In genomic region chr12:6867407-6868210, GRCh38 we compare ENCODE assay signal across 1 cellular context.
A peak's percentile ranks its signal among the peaks of the same experiment; 100 is the strongest.
TF ChIP-seq lines count a peak whose summit lies in the region.

TSS of gene TPI1 (plus strand) at chr12:6867531. CDS start at chr12:6867567, 36 bp downstream.

TF ChIP-seq in HEK293, 187 proteins besides CTCF, POLR2A, EP300 and RAD21 (continued from another document and continues in another):
- TF ChIP-seq, protein P1, sequence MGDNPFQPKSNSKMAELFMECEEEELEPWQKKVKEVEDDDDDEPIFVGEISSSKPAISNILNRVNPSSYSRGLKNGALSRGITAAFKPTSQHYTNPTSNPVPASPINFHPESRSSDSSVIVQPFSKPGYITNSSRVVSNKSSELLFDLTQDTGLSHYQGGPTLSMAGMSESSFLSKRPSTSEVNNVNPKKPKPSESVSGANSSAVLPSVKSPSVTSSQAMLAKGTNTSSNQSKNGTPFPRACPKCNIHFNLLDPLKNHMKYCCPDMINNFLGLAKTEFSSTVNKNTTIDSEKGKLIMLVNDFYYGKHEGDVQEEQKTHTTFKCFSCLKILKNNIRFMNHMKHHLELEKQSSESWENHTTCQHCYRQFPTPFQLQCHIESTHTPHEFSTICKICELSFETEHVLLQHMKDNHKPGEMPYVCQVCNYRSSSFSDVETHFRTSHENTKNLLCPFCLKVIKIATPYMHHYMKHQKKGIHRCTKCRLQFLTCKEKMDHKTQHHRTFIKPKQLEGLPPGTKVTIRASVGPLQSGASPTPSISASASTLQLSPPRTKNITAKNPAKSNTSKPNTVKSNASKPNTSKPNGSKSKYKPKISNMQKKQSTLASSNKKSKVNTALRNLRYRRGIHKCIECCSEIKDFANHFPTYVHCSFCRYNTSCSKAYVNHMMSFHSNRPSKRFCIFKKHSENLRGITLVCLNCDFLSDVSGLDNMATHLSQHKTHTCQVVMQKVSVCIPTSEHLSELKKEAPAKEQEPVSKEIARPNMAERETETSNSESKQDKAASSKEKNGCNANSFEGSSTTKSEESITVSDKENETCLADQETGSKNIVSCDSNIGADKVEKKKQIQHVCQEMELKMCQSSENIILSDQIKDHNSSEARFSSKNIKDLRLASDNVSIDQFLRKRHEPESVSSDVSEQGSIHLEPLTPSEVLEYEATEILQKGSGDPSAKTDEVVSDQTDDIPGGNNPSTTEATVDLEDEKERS (tag by site-specific recombination; IDR thresholded peaks at IDR 0.05) = no peak
- TF ChIP-seq, protein P2, sequence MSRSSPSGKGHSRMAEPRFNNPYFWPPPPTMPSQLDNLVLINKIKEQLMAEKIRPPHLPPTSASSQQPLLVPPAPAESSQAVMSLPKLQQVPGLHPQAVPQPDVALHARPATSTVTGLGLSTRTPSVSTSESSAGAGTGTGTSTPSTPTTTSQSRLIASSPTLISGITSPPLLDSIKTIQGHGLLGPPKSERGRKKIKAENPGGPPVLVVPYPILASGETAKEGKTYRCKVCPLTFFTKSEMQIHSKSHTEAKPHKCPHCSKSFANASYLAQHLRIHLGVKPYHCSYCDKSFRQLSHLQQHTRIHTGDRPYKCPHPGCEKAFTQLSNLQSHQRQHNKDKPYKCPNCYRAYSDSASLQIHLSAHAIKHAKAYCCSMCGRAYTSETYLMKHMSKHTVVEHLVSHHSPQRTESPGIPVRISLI (tag by site-specific recombination; IDR thresholded peaks at IDR 0.05) = no peak
- TF ChIP-seq ZNF112 (tag by site-specific recombination; IDR thresholded peaks at IDR 0.05) (no peak), KLF10 (tag by site-specific recombination; IDR thresholded peaks at IDR 0.05) (peak; percentile 65), ZNF626 (tag by site-specific recombination; IDR thresholded peaks at IDR 0.05) (no peak), ZNF785 (tag by site-specific recombination; IDR thresholded peaks at IDR 0.05) (no peak), ZNF248 (tag by site-specific recombination; IDR thresholded peaks at IDR 0.05) (no peak), ZNF558 (tag by site-specific recombination; IDR thresholded peaks at IDR 0.05) (no peak), ZNF449 (tag by site-specific recombination; IDR thresholded peaks at IDR 0.05) (no peak), ZSCAN23 (tag by site-specific recombination; IDR thresholded peaks at IDR 0.05) (no peak), ZNF155 (tag by site-specific recombination; IDR thresholded peaks at IDR 0.05) (no peak), ZNF629 (tag by site-specific recombination; IDR thresholded peaks at IDR 0.05) (no peak; the same call in 1 of the 2 replicates), ZBTB8A (tag by site-specific recombination; IDR thresholded peaks at IDR 0.05) (peak; percentile 78), ELK4 (IDR thresholded peaks at IDR 0.05; ENCODE audit: borderline replicate concordance, low read depth, low read length) (no peak), ZFP69B (tag by site-specific recombination; IDR thresholded peaks at IDR 0.05) (peak; percentile 26; the same call in 1 of the 2 replicates), ZNF792 (tag by site-specific recombination; IDR thresholded peaks at IDR 0.05) (no peak), GLIS1 (tag by site-specific recombination; IDR thresholded peaks at IDR 0.05) (peak; percentile 89), GLIS2 (tag by site-specific recombination; IDR thresholded peaks at IDR 0.05) (peak; percentile 93), ZIC2 (tag by site-specific recombination; IDR thresholded peaks at IDR 0.05) (peak; percentile 52), SP3 (tag by site-specific recombination; IDR thresholded peaks at IDR 0.05) (peak; percentile 60), ZFP37 (tag by site-specific recombination; IDR thresholded peaks at IDR 0.05) (no peak), HOXC10 (CRISPR knock-in tag; IDR thresholded peaks at IDR 0.05) (no peak), ZNF292 (tag by site-specific recombination; IDR thresholded peaks at IDR 0.05; ENCODE audit: borderline replicate concordance, low read depth) (0 out of 2 replicates have a peak, but pooled peaks have one; percentile 17), ZNF529 (tag by site-specific recombination; IDR thresholded peaks at IDR 0.05; ENCODE audit: insufficient replicate concordance) (no peak), ZFHX2 (tag by site-specific recombination; conservative IDR thresholded peaks at IDR 0.05) (peak; percentile 92), ZNF223 (tag by site-specific recombination; IDR thresholded peaks at IDR 0.05) (no peak), ZNF138 (tag by site-specific recombination; IDR thresholded peaks at IDR 0.05; ENCODE audit: borderline replicate concordance) (no peak), ZNF561 (tag by site-specific recombination; IDR thresholded peaks at IDR 0.05; ENCODE audit: borderline replicate concordance) (peak; percentile 82), ZNF133 (tag by site-specific recombination; IDR thresholded peaks at IDR 0.05) (no peak), ZNF140 (tag by site-specific recombination; IDR thresholded peaks at IDR 0.05) (no peak), REST (tag by site-specific recombination; IDR thresholded peaks at IDR 0.05) (no peak), RBAK (tag by site-specific recombination; IDR thresholded peaks at IDR 0.05) (no peak), ZNF19 (tag by site-specific recombination; IDR thresholded peaks at IDR 0.05; ENCODE audit: low read depth) (no peak), IKZF3 (tag by site-specific recombination; IDR thresholded peaks at IDR 0.05) (no peak; the same call in 1 of the 2 replicates), ZNF366 (tag by site-specific recombination; conservative IDR thresholded peaks at IDR 0.05) (no peak), MYNN (tag by site-specific recombination; IDR thresholded peaks at IDR 0.05; ENCODE audit: borderline replicate concordance) (no peak), ZSCAN16 (tag by site-specific recombination; IDR thresholded peaks at IDR 0.05) (no peak), BCL11A (tag by site-specific recombination; IDR thresholded peaks at IDR 0.05; ENCODE audit: low read depth) (0 out of 2 replicates have a peak, but pooled peaks have one; percentile 28), ZNF184 (tag by site-specific recombination; IDR thresholded peaks at IDR 0.05) (no peak), ZNF660 (tag by site-specific recombination; IDR thresholded peaks at IDR 0.05) (peak; percentile 78; the same call in 1 of the 2 replicates), ZNF548 (tag by site-specific recombination; IDR thresholded peaks at IDR 0.05) (no peak), ZNF26 (tag by site-specific recombination; IDR thresholded peaks at IDR 0.05) (no peak), ZNF394 (tag by site-specific recombination; IDR thresholded peaks at IDR 0.05; ENCODE audit: borderline replicate concordance) (no peak)
- TF ChIP-seq, protein P3, sequence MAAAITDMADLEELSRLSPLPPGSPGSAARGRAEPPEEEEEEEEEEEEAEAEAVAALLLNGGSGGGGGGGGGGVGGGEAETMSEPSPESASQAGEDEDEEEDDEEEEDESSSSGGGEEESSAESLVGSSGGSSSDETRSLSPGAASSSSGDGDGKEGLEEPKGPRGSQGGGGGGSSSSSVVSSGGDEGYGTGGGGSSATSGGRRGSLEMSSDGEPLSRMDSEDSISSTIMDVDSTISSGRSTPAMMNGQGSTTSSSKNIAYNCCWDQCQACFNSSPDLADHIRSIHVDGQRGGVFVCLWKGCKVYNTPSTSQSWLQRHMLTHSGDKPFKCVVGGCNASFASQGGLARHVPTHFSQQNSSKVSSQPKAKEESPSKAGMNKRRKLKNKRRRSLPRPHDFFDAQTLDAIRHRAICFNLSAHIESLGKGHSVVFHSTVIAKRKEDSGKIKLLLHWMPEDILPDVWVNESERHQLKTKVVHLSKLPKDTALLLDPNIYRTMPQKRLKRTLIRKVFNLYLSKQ (tag by site-specific recombination; IDR thresholded peaks at IDR 0.05; ENCODE audit: borderline replicate concordance) = no peak
- TF ChIP-seq, protein P4, sequence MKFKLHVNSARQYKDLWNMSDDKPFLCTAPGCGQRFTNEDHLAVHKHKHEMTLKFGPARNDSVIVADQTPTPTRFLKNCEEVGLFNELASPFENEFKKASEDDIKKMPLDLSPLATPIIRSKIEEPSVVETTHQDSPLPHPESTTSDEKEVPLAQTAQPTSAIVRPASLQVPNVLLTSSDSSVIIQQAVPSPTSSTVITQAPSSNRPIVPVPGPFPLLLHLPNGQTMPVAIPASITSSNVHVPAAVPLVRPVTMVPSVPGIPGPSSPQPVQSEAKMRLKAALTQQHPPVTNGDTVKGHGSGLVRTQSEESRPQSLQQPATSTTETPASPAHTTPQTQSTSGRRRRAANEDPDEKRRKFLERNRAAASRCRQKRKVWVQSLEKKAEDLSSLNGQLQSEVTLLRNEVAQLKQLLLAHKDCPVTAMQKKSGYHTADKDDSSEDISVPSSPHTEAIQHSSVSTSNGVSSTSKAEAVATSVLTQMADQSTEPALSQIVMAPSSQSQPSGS (tag by site-specific recombination; IDR thresholded peaks at IDR 0.05; ENCODE audit: low read depth) = no peak
- TF ChIP-seq, protein P5, sequence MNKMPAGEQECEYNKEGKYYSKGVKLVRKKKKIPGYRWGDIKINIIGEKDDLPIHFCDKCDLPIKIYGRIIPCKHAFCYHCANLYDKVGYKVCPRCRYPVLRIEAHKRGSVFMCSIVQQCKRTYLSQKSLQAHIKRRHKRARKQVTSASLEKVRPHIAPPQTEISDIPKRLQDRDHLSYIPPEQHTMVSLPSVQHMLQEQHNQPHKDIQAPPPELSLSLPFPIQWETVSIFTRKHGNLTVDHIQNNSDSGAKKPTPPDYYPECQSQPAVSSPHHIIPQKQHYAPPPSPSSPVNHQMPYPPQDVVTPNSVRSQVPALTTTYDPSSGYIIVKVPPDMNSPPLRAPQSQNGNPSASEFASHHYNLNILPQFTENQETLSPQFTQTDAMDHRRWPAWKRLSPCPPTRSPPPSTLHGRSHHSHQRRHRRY (tag by site-specific recombination; IDR thresholded peaks at IDR 0.05) = no peak
- TF ChIP-seq, protein P6, sequence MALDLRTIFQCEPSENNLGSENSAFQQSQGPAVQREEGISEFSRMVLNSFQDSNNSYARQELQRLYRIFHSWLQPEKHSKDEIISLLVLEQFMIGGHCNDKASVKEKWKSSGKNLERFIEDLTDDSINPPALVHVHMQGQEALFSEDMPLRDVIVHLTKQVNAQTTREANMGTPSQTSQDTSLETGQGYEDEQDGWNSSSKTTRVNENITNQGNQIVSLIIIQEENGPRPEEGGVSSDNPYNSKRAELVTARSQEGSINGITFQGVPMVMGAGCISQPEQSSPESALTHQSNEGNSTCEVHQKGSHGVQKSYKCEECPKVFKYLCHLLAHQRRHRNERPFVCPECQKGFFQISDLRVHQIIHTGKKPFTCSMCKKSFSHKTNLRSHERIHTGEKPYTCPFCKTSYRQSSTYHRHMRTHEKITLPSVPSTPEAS (tag by site-specific recombination; IDR thresholded peaks at IDR 0.05) = no peak
- TF ChIP-seq, protein P7, sequence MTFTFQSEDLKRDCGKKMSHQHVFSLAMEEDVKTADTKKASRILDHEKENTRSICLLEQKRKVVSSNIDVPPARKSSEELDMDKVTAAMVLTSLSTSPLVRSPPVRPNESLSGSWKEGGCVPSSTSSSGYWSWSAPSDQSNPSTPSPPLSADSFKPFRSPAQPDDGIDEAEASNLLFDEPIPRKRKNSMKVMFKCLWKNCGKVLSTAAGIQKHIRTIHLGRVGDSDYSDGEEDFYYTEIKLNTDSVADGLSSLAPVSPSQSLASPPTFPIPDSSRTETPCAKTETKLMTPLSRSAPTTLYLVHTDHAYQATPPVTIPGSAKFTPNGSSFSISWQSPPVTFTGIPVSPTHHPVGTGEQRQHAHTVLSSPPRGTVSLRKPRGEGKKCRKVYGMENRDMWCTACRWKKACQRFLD (tag by site-specific recombination; IDR thresholded peaks at IDR 0.05) = no peak
